ENCODE assay signal across 8 cellular contexts in genomic region chr1:44674113-44675000, GRCh38. TPM values are rescaled to one million over a fixed set of nuclear protein-coding genes. Genes with fewer than 3 reads are reported as not detected.
DNase-seq lines count a peak whose midpoint lies in the region; FAIRE-seq and TF ChIP-seq lines count a peak whose summit lies in the region.

TSS of gene ARMH1 (plus strand) at chr1:44674714. CDS start at chr1:44689698, 14,984 bp downstream.
TSS of gene TMEM53 (minus strand) at chr1:44674481. CDS start at chr1:44674391, 90 bp downstream.

- peak in 2 of 4 donors; percentile 21 to 53 for TF ChIP-seq POLR2A in stomach (IDR thresholded peaks at IDR 0.05)

- H3K4me1 Mint-ChIP-seq in neural crest cell, result peaks cover 41% of the 10 kb centered on the region

- H3K9me3 Mint-ChIP-seq in neural crest cell, result no peaks in the 10 kb centered on the region

- H3K27ac Mint-ChIP-seq in neural crest cell (ENCODE audit: unreplicated experiment), result peak within 1 kb of the TSS; percentile 78

- no peaks in the 10 kb centered on the region for H3K27me3 Mint-ChIP-seq in neural crest cell (ENCODE audit: low read depth)

- TF ChIP-seq EP300 in stomach (IDR thresholded peaks at IDR 0.05), result no peak

- H3K9me3 ChIP-seq in HAP-1 (no peaks in the 10 kb centered on the region), MG63 (no peaks in the 10 kb centered on the region), stomach (no peaks in the 10 kb centered on the region)

- no peaks in the 10 kb centered on the region for H3K27me3 ChIP-seq in HAP-1 (ENCODE audit: low read depth)
- no peaks in the 10 kb centered on the region for H3K27me3 ChIP-seq in MG63
- H3K27me3 ChIP-seq in stomach, result no peaks in the 10 kb centered on the region

- no peaks in the 10 kb centered on the region for H3K36me3 ChIP-seq in HAP-1 (replicated peaks)
- no peaks in the 10 kb centered on the region for H3K36me3 ChIP-seq in MG63
- peaks cover 0 to 4% (median 0%) of the 10 kb centered on the region in 4 donors for H3K36me3 ChIP-seq in stomach

- H3K36me3 Mint-ChIP-seq in neural crest cell (ENCODE audit: low read depth), result no peaks in the 10 kb centered on the region

- in situ Hi-C loops in HAP-1 (cut with MboI; ENCODE audit: low sequenced_read_pairs), result no loop called here

- no peak for TF ChIP-seq CTCF in foreskin fibroblast (IDR thresholded peaks at IDR 0.05; ENCODE audit: low read depth, low read length)
- TF ChIP-seq CTCF in neural crest cell (conservative IDR thresholded peaks at IDR 0.05), result no peak
- TF ChIP-seq CTCF in stomach (IDR thresholded peaks at IDR 0.05), result no peak

- DNase-seq in HAP-1 (ENCODE audit: low spot score in 2 of 2), result peak; percentile 98 to 100
- DNase-seq in MG63, result peak; percentile 99
- peak; percentile 99 for DNase-seq in SHP77 (lab: John Stamatoyannopoulos, UW)
- peak; percentile 95 for DNase-seq in activated gamma-delta T cell treated with anti-CD3 and anti-CD28 coated beads, Interleukin-2, amount 50 U/mL, for 16 hours (ENCODE audit: low read depth)
- DNase-seq in foreskin fibroblast, result peak; percentile 99 to 100
- peak; percentile 96 for DNase-seq in neural crest cell (ENCODE audit: low read depth, low spot score)
- DNase-seq in stomach, result peak; percentile 99

- WGBS in stomach, 5 donors, result 0 to 2% (median 1%) methylated on average over 19 to 56 of the region's 56 CpGs

- FAIRE-seq in G401.6 (lab: Jason Lieb, UNC), result peak; percentile 98

- intact Hi-C loops in stomach (cut with DNase I; ENCODE audit: low total_unique reads), result no loop called here

- H3K4me3 Mint-ChIP-seq in neural crest cell, result peak within 1 kb of the TSS; percentile 91

- H3K27ac ChIP-seq in stomach, result peak within 1 kb of the TSS; percentile 93 to 99 (median 98)

- H3K4me1 ChIP-seq in HAP-1 (peaks cover 21% of the 10 kb centered on the region), stomach (peaks cover 24 to 62% (median 33%) of the 10 kb centered on the region in 4 donors)

- H3K4me3 ChIP-seq in HAP-1 (peak within 1 kb of the TSS; percentile 56), MG63 (peak within 1 kb of the TSS; percentile 73), foreskin fibroblast (ENCODE audit: low read depth in 1 of 2, low read length in 2 of 2) (peak within 1 kb of the TSS; percentile 64 to 77), stomach (peak within 1 kb of the TSS; percentile 43 to 68 (median 54))

RNA-seq across cellular contexts. Expression of gene ARMH1, which starts in this region (rescaled TPM):
- not detected in 2 replicates for total RNA-seq in MG63 (2014; rRNA removed; shearing (Covaris generic); ENCODE audit: low replicate concordance)
- 5.6 and 5.9 TPM in 2 replicates for total RNA-seq in neural crest cell
- total RNA-seq in stomach, result 1 to 10 TPM in 2 of 5 donors, not detected in 3; 3.3 to 3.7 TPM
- 1 to 10 TPM; 4.4 to 8.6 (median 5.7) TPM for polyA plus RNA-seq in stomach

RNA-seq across cellular contexts. Expression of gene TMEM53, which starts in this region (rescaled TPM):
- 1.5 and 10.6 TPM in 2 replicates for total RNA-seq in MG63 (2014; rRNA removed; shearing (Covaris generic); ENCODE audit: low replicate concordance)
- 14.1 and 15.7 TPM in 2 replicates for total RNA-seq in neural crest cell
- 10 to 100 TPM in 1 of 5 donors, 1 to 10 TPM in 4; 2.4 to 22.8 (median 4.9) TPM for total RNA-seq in stomach
- polyA plus RNA-seq in stomach, result 1 to 10 TPM; 6.9 to 9.4 (median 7.3) TPM

Comparison
In these comparisons a context has a peak if more than half of its experiments do, and no peak if none do; other contexts are left out.
1. Peak in every context shown above with its lines: DNase-seq, H3K4me3 ChIP-seq and H3K27ac ChIP-seq.